ENCODE assay signal across 34 cellular contexts in the genomic region with DNA sequence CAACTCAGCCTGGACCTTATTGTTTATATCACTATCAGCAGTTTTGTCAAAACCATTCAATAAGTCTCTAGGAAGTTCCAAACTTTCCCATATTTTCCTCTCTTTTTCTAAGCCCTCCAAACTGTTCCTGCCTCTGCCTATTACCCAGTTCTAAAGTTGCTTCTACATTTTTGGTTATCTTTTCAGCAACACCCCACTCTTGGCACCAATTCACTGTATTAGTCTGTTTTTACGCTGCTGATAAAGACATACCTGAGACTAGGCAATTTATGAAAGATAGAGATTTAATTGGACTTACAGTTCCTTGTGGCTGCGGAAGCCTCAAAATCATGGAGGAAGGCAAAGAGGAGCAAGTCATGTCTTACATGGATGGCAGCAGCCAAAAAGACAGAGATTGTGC.
"Had no signal": no experiment of that assay in that cellular context is flagged by ENCODE, and none has a peak within 500 bp of the region (broad histone marks: within the 10 kb centered on the region; RNA-seq: fewer than 3 reads in every experiment).

No MANE protein-coding gene starts in this region.

- H3K9me3 ChIP-seq: MG63 had no signal

- DNase-seq: Karpas-422, Kasumi-1, MG63, MM.1S, MV-4-11, NCI-H1048, NCI-H1092, NCI-H1105, NCI-H1105 treated with DMSO at 0.1 percent for 48 hours, NCI-H1417, NCI-H1417 treated with DMSO at 0.1 percent for 48 hours, NCI-H1436, NCI-H1436 treated with DMSO at 0.1 percent for 48 hours, NCI-H146, NCI-H1694, NCI-H1694 treated with DMSO at 0.1 percent for 48 hours, NCI-H187, NCI-H187 treated with DMSO at 0.1 percent for 48 hours, NCI-H1930, NCI-H2029, NCI-H2029 treated with DMSO at 0.1 percent for 48 hours, NCI-H2081, NCI-H2081 treated with DMSO at 0.1 percent for 48 hours, NCI-H2107, NCI-H2171, NCI-H2171 treated with DMSO at 0.1 percent for 48 hours, NCI-H2227 treated with DMSO at 0.1 percent for 48 hours, NCI-H226, NCI-H345, NCI-H446, NCI-H446 treated with DMSO at 0.1 percent for 48 hours, NCI-H510A, NCI-H510A treated with DMSO at 0.1 percent for 48 hours, NCI-H524 had no signal

- H3K36me3 ChIP-seq: MG63 had no signal

- H3K4me3 ChIP-seq: MG63 had no signal
